In the genomic region with DNA sequence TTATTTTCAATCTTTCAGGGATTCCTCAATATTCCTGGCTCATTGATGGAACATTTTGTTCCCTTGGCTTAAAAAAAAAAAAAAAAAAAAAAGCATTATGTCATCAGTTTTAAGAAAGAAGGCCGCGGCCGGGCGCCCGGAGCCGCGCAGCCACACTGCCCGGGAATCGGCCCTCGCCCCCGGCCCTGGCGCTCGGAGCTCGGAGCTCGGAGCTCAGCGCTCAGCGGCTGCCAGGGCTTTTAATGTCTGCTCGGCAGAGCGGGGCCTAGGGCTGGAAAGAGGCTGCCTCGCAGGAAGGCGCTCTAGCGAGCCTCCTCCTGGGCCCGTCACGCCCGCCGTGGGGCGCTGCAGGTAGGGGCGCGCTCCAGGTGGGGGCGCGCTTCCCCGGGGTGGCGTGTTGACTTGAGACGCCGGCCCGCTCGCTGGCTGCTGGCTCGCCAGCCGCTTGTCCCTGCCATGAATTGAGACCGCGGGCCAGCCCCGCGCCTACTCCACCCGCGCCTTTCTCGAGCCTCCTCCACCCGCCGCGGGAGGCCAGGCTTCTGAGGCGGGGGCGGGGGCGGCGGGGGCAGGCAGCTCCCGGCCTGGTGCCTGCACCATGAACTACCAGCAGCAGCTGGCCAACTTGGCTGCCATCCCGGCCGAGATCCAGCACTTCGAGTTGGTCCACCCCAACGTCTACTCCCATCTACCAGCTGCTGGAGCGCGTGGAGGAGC, we compare ENCODE assay signal across 8 cellular contexts. TPM values are rescaled to one million over a fixed set of nuclear protein-coding genes. Genes with fewer than 3 reads are reported as not detected.
DNase-seq lines count a peak whose midpoint lies in the region; ATAC-seq, FAIRE-seq and TF ChIP-seq lines count a peak whose summit lies in the region.
"Had no signal": no experiment of that assay in that cellular context is flagged by ENCODE, and none has a peak within 500 bp of the region (broad histone marks: within the 10 kb centered on the region; RNA-seq: fewer than 3 reads in every experiment).

No MANE protein-coding gene starts in this region.

- H3K4me1 Mint-ChIP-seq in endothelial cell (ENCODE audit: unreplicated experiment): no peaks in the 10 kb centered on the region

- H3K9me3 Mint-ChIP-seq in endothelial cell (ENCODE audit: unreplicated experiment): no peaks in the 10 kb centered on the region

- peak; percentile 62 for TF ChIP-seq CTCF in endothelial cell (IDR thresholded peaks at IDR 0.05; ENCODE audit: unreplicated experiment)

- no peak overlapping the region for H3K4me3 Mint-ChIP-seq in endothelial cell (ENCODE audit: unreplicated experiment)

- no peaks in the 10 kb centered on the region for H3K36me3 Mint-ChIP-seq in endothelial cell (ENCODE audit: low read depth, unreplicated experiment)

- no peak for FAIRE-seq in GM19239 (lab: Jason Lieb, UNC)

- no peak overlapping the region for H3K27ac Mint-ChIP-seq in endothelial cell (ENCODE audit: unreplicated experiment)

- no peaks in the 10 kb centered on the region for H3K27me3 Mint-ChIP-seq in endothelial cell (ENCODE audit: unreplicated experiment)

- ATAC-seq in GM18498 (IDR thresholded peaks at IDR 0.05; ENCODE audit: unreplicated experiment) (no peak), HG02763 (IDR thresholded peaks at IDR 0.05; ENCODE audit: unreplicated experiment) (no peak)

- peak; percentile 26 for DNase-seq in H4 (ENCODE audit: low spot score)
- DNase-seq in NCI-H524 treated with DMSO at 0.1 percent for 48 hours (lab: John Stamatoyannopoulos, UW): peak; percentile 21
- peak; percentile 72 for DNase-seq in endothelial cell (ENCODE audit: low spot score)
- DNase-seq in midbrain (lab: John Stamatoyannopoulos, UW): peak; percentile 55
- DNase-seq in GM19239 (ENCODE audit: insufficient read length, low spot score): no peak

RNA-seq across cellular contexts. Expression of a gene that starts 5.4 kb away (rescaled TPM):
- total RNA-seq in H4 (2014; rRNA removed; shearing (Covaris generic)): not detected in 2 replicates
- not detected for total RNA-seq in endothelial cell (ENCODE audit: unreplicated experiment)
- total RNA-seq: T-helper 1 cell treated with Interleukin-12 subunit alpha and Interleukin-12 subunit beta and Interleukin-4 antibody, amounts not matched to agents 30 ng/mL and 1 ng/mL, for 36 hours had no signal

RNA-seq across cellular contexts. Expression of a gene that starts 10.5 kb away (rescaled TPM):
- not detected in 2 replicates for total RNA-seq in H4 (2014; rRNA removed; shearing (Covaris generic))
- total RNA-seq in endothelial cell (ENCODE audit: unreplicated experiment): not detected
- total RNA-seq: T-helper 1 cell treated with Interleukin-12 subunit alpha and Interleukin-12 subunit beta and Interleukin-4 antibody, amounts not matched to agents 30 ng/mL and 1 ng/mL, for 36 hours had no signal
